1 cellular context compared by ENCODE assay signal in the genomic region with DNA sequence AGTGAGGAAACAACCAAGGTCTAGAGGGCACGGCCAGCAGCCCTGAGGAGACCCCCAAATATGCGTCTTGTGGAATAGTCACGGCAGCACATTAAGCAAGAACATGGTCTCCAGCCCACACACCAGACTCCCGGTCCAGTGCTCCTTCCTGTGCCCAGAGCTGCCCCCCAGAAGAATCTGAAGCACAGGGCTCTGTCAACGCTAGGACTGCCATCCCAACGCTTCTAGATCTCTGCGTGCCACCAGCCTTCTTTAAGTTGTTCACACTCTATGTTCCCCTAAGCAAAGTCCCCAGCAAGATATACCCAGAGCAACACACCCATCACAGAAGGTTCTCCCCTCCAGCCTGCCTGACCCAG.
TF ChIP-seq lines count a peak whose summit lies in the region.

No MANE protein-coding gene starts in this region.

TF ChIP-seq in SK-N-SH, 30 proteins besides CTCF, POLR2A, EP300 and RAD21:
- TF ChIP-seq GATA2 (CRISPR knock-in tag; IDR thresholded peaks at IDR 0.05) (no peak), EZH2phosphoT487 (IDR thresholded peaks at IDR 0.05; ENCODE audit: borderline replicate concordance, low read depth) (no peak), RCOR1 (IDR thresholded peaks at IDR 0.05; ENCODE audit: low read length) (no peak)
- TF ChIP-seq, protein P1, sequence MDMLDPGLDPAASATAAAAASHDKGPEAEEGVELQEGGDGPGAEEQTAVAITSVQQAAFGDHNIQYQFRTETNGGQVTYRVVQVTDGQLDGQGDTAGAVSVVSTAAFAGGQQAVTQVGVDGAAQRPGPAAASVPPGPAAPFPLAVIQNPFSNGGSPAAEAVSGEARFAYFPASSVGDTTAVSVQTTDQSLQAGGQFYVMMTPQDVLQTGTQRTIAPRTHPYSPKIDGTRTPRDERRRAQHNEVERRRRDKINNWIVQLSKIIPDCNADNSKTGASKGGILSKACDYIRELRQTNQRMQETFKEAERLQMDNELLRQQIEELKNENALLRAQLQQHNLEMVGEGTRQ (IDR thresholded peaks at IDR 0.05; ENCODE audit: borderline replicate concordance, low read depth, low read length): no peak
- TF ChIP-seq, protein P2, sequence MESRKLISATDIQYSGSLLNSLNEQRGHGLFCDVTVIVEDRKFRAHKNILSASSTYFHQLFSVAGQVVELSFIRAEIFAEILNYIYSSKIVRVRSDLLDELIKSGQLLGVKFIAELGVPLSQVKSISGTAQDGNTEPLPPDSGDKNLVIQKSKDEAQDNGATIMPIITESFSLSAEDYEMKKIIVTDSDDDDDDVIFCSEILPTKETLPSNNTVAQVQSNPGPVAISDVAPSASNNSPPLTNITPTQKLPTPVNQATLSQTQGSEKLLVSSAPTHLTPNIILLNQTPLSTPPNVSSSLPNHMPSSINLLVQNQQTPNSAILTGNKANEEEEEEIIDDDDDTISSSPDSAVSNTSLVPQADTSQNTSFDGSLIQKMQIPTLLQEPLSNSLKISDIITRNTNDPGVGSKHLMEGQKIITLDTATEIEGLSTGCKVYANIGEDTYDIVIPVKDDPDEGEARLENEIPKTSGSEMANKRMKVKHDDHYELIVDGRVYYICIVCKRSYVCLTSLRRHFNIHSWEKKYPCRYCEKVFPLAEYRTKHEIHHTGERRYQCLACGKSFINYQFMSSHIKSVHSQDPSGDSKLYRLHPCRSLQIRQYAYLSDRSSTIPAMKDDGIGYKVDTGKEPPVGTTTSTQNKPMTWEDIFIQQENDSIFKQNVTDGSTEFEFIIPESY (IDR thresholded peaks at IDR 0.05; ENCODE audit: borderline replicate concordance, low read depth): no peak
TF ChIP-seq in SK-N-SH: peak in this region for 0.
